Comparison of ENCODE assay signal across 8 cellular contexts in genomic region chr3:181700168-181701087, GRCh38. TPM values are rescaled to one million over a fixed set of nuclear protein-coding genes. Genes with fewer than 3 reads are reported as not detected.
DNase-seq lines count a peak whose midpoint lies in the region; ATAC-seq, FAIRE-seq and TF ChIP-seq lines count a peak whose summit lies in the region.

No MANE protein-coding gene starts in this region.

- peaks cover 97% of the 10 kb centered on the region for H3K27me3 Mint-ChIP-seq in activated naive CD8-positive, alpha-beta T cell treated with anti-CD3 and anti-CD28 coated beads for 36 hours
- H3K27me3 Mint-ChIP-seq in progenitor cell of endocrine pancreas: peaks cover 84% of the 10 kb centered on the region

- TF ChIP-seq CTCF in progenitor cell of endocrine pancreas (IDR thresholded peaks at IDR 0.05; ENCODE audit: unreplicated experiment): peak; percentile 92

- ATAC-seq in GM21576 (IDR thresholded peaks at IDR 0.05; ENCODE audit: unreplicated experiment) (peak; percentile 76), left cardiac atrium (peak; percentile 75 to 81), HG03139 (IDR thresholded peaks at IDR 0.05; ENCODE audit: unreplicated experiment) (no peak)

- intact Hi-C loops in left cardiac atrium (cut with DNase I): loop anchor here (2.0 to 10.0 kb wide), 4 partner anchors 373 to 984 kb away; no protein-coding TSS in a partner anchor

- peaks cover 12% of the 10 kb centered on the region for H3K9me3 Mint-ChIP-seq in activated naive CD8-positive, alpha-beta T cell treated with anti-CD3 and anti-CD28 coated beads for 36 hours
- no peaks in the 10 kb centered on the region for H3K9me3 Mint-ChIP-seq in progenitor cell of endocrine pancreas (ENCODE audit: low read depth)

- DNase-seq in ELR (ENCODE audit: low read depth) (peak; percentile 72), HTR-8/SVneo (ENCODE audit: insufficient read length, low spot score) (peak; percentile 47), NCI-H82 (lab: John Stamatoyannopoulos, UW) (peak; percentile 88), left cardiac atrium (peak; percentile 48), progenitor cell of endocrine pancreas (ENCODE audit: low spot score, unreplicated experiment) (peak; percentile 54)
- DNase-seq in activated naive CD8-positive, alpha-beta T cell treated with anti-CD3 and anti-CD28 coated beads for 36 hours: peak; percentile 33

- peak overlapping the region; percentile 34 for H3K4me3 Mint-ChIP-seq in activated naive CD8-positive, alpha-beta T cell treated with anti-CD3 and anti-CD28 coated beads for 36 hours
- peak overlapping the region; percentile 56 for H3K4me3 Mint-ChIP-seq in progenitor cell of endocrine pancreas (ENCODE audit: low read depth)

- peaks cover 3% of the 10 kb centered on the region for H3K36me3 Mint-ChIP-seq in activated naive CD8-positive, alpha-beta T cell treated with anti-CD3 and anti-CD28 coated beads for 36 hours
- no peaks in the 10 kb centered on the region for H3K36me3 Mint-ChIP-seq in progenitor cell of endocrine pancreas (ENCODE audit: insufficient read depth)

- H3K4me1 Mint-ChIP-seq in activated naive CD8-positive, alpha-beta T cell treated with anti-CD3 and anti-CD28 coated beads for 36 hours: peaks cover 23% of the 10 kb centered on the region
- peaks cover 9% of the 10 kb centered on the region for H3K4me1 Mint-ChIP-seq in progenitor cell of endocrine pancreas (ENCODE audit: low read depth)

- no peak overlapping the region for H3K27ac Mint-ChIP-seq in activated naive CD8-positive, alpha-beta T cell treated with anti-CD3 and anti-CD28 coated beads for 36 hours
- H3K27ac Mint-ChIP-seq in progenitor cell of endocrine pancreas: no peak overlapping the region

- FAIRE-seq in HTR-8/SVneo (lab: Jason Lieb, UNC): no peak

RNA-seq across cellular contexts. Expression of gene SOX2, which starts 11.3 kb away (rescaled TPM):
- total RNA-seq in activated naive CD8-positive, alpha-beta T cell treated with anti-CD3 and anti-CD28 coated beads for 36 hours: not detected
- total RNA-seq in left cardiac atrium (under 1 TPM; 0.21 to 0.56 TPM), progenitor cell of endocrine pancreas (55.0 and 72.0 TPM in 2 replicates)

Comparison
In these comparisons a context has a peak if more than half of its experiments do, and no peak if none do; other contexts are left out.
1. DNase-seq: peak in every context shown above with its lines; median percentile 88 in NCI-H82; 72 in ELR; 54 in progenitor cell of endocrine pancreas; 48 in left cardiac atrium; 47 in HTR-8/SVneo; 33 in activated naive CD8-positive, alpha-beta T cell treated with anti-CD3 and anti-CD28 coated beads for 36 hours.
2. RNA of gene SOX2, which starts 11.3 kb away (total RNA-seq): 55.0 to 72.0 TPM in progenitor cell of endocrine pancreas; 0.21 to 0.56 TPM in left cardiac atrium and not detected in activated naive CD8-positive, alpha-beta T cell treated with anti-CD3 and anti-CD28 coated beads for 36 hours; every median in the first group is over 10 times any median in the second.